23 cellular contexts compared by ENCODE assay signal in genomic region chr5:133682496-133682895, GRCh38.
DNase-seq lines count a peak whose midpoint lies in the region; TF ChIP-seq lines count a peak whose summit lies in the region.
"Had no signal": no experiment of that assay in that cellular context is flagged by ENCODE, and none has a peak within 500 bp of the region (broad histone marks: within the 10 kb centered on the region; RNA-seq: fewer than 3 reads in every experiment).

No MANE protein-coding gene starts in this region.

- H3K27ac ChIP-seq in DOHH2 (ENCODE audit: low read depth, low read length): no peak overlapping the region
- H3K27ac ChIP-seq in coronary artery: no peak overlapping the region
- no peak overlapping the region for H3K27ac ChIP-seq in spleen
- H3K27ac ChIP-seq: KMS-11 had no signal

- H3K9me3 ChIP-seq in DOHH2 (ENCODE audit: control insufficient read depth, insufficient read depth, low read length) (no peaks in the 10 kb centered on the region), spleen (no peaks in the 10 kb centered on the region)
- H3K9me3 ChIP-seq: BE2C had no signal

- H3K79me2 ChIP-seq in DOHH2 (ENCODE audit: control insufficient read depth, low read length): no peaks in the 10 kb centered on the region

- no peaks in the 10 kb centered on the region for H4K20me1 ChIP-seq in DOHH2 (ENCODE audit: control insufficient read depth, insufficient read depth, low read depth, low read length)

- H3K9me2 ChIP-seq in DOHH2 (replicated peaks; ENCODE audit: control insufficient read depth, low read length): no peaks in the 10 kb centered on the region

- no peaks in the 10 kb centered on the region for H3F3A ChIP-seq in DOHH2 (ENCODE audit: control insufficient read depth, insufficient read depth)

- no peaks in the 10 kb centered on the region for H3K27me3 ChIP-seq in DOHH2 (ENCODE audit: control insufficient read depth, low read length)
- H3K27me3 ChIP-seq in spleen (replicated peaks in 1 of 7): peaks cover 0 to 23% (median 0%) of the 10 kb centered on the region in 7 donors
- H3K27me3 ChIP-seq: BE2C had no signal

- H3K36me3 ChIP-seq in DOHH2 (ENCODE audit: control insufficient read depth, low read length) (no peaks in the 10 kb centered on the region), spleen (no peaks in the 10 kb centered on the region)
- H3K36me3 ChIP-seq: BE2C had no signal

- intact Hi-C loops in spleen (cut with DNase I; ENCODE audit: low total_unique reads): no loop called here

- WGBS in spleen, 5 donors: 63 to 89% (median 79%) methylated on average over 4 of the region's 4 CpGs

- DNase-seq in coronary artery (ENCODE audit: low spot score) (peak; percentile 35), kidney tubule cell (ENCODE audit: low spot score) (peak; percentile 6), spleen (peak; percentile 23), DMS53 (lab: John Stamatoyannopoulos, UW) (no peak), SKM-1 treated with dmso at 0.1 percent for 144 hours (lab: John Stamatoyannopoulos, UW; ENCODE audit: unreplicated experiment) (no peak), NCI-H1694 treated with DMSO at 0.1 percent for 48 hours (lab: John Stamatoyannopoulos, UW) (no peak)
- DNase-seq: BE2C; CD4-positive, alpha-beta T cell; COR-L47; DMS 273 treated with DMSO at 0.1 percent for 48 hours; HCEC 1CT; NCI-H1105; NCI-H146; NCI-H2081; NCI-H2171; NCI-H345; NCI-H524; NCI-H774; NK-92 treated with Interleukin-12 subunit alpha and Interleukin-12 subunit beta, amount 100 ng/mL, for 24 hours; SIG-M5 had no signal

- TF ChIP-seq CTCF in DOHH2 (IDR thresholded peaks at IDR 0.05; ENCODE audit: low read depth, low read length, poor library complexity, severe bottlenecking) (no peak), coronary artery (IDR thresholded peaks at IDR 0.05) (no peak), spleen (IDR thresholded peaks at IDR 0.05 in 8 of 11, conservative IDR thresholded peaks at IDR 0.05 in 3 of 11) (no peak)

- no peak overlapping the region for H3K4me3 ChIP-seq in DOHH2 (ENCODE audit: low read length)
- no peak overlapping the region for H3K4me3 ChIP-seq in coronary artery
- no peak overlapping the region for H3K4me3 ChIP-seq in spleen
- H3K4me3 ChIP-seq: GM23338 had no signal

- TF ChIP-seq POLR2A in spleen (IDR thresholded peaks at IDR 0.05): no peak

- peak overlapping the region; percentile 30 for H3K4me2 ChIP-seq in DOHH2 (ENCODE audit: low read length)
- H3K4me2 ChIP-seq: GM23338, KMS-11 had no signal

- H3K4me1 ChIP-seq in DOHH2 (ENCODE audit: control insufficient read depth, low read length) (peaks cover 13% of the 10 kb centered on the region), spleen (no peaks in the 10 kb centered on the region)
- H3K4me1 ChIP-seq: BE2C had no signal

Comparison
In these comparisons a context has a peak if more than half of its experiments do, and no peak if none do; other contexts are left out.
1. DNase-seq: peak in coronary artery (single experiment), kidney tubule cell (single experiment) and spleen (single experiment); none in DMS53 (single experiment), SKM-1 treated with dmso at 0.1 percent for 144 hours (single experiment) and NCI-H1694 treated with DMSO at 0.1 percent for 48 hours (single experiment).